2 cellular contexts compared by ENCODE assay signal in the genomic region with DNA sequence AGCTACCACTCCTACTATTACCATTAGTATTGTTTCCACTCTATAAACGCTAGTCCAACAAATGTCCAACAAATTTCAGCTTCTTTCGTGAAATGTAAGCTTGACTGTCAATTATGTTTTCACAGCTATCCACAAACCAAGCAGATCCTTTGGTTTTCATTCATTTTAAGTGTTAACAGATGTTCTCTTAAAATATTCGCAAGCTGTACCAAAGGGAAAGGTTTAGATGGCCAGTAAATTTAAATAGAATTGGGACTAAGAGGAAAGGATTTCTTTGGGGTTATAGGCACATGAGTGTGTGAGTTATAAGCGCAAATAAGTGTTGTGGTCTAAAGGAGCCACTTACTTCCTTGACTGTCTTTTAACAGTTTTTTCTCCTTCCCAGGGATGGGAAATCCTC.
TF ChIP-seq lines count a peak whose summit lies in the region.

No MANE protein-coding gene starts in this region.

TF ChIP-seq in A549, 52 proteins besides CTCF, POLR2A, EP300 and RAD21 (continued from another document):
- TF ChIP-seq, protein P1, sequence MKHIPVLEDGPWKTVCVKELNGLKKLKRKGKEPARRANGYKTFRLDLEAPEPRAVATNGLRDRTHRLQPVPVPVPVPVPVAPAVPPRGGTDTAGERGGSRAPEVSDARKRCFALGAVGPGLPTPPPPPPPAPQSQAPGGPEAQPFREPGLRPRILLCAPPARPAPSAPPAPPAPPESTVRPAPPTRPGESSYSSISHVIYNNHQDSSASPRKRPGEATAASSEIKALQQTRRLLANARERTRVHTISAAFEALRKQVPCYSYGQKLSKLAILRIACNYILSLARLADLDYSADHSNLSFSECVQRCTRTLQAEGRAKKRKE (CRISPR knock-in tag; IDR thresholded peaks at IDR 0.05; ENCODE audit: low read depth), result no peak
- TF ChIP-seq RCOR1 (IDR thresholded peaks at IDR 0.05; ENCODE audit: low read depth, low read length) (no peak), HOXB13 (CRISPR knock-in tag; IDR thresholded peaks at IDR 0.05; ENCODE audit: low read depth) (no peak), JUNB (IDR thresholded peaks at IDR 0.05) (no peak)
- TF ChIP-seq, protein P2, sequence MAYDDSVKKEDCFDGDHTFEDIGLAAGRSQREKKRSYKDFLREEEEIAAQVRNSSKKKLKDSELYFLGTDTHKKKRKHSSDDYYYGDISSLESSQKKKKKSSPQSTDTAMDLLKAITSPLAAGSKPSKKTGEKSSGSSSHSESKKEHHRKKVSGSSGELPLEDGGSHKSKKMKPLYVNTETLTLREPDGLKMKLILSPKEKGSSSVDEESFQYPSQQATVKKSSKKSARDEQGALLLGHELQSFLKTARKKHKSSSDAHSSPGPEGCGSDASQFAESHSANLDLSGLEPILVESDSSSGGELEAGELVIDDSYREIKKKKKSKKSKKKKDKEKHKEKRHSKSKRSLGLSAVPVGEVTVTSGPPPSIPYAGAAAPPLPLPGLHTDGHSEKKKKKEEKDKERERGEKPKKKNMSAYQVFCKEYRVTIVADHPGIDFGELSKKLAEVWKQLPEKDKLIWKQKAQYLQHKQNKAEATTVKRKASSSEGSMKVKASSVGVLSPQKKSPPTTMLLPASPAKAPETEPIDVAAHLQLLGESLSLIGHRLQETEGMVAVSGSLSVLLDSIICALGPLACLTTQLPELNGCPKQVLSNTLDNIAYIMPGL (CRISPR knock-in tag; IDR thresholded peaks at IDR 0.05; ENCODE audit: borderline replicate concordance), result no peak

TF ChIP-seq in GM23338, 12 proteins besides CTCF, POLR2A, EP300 and RAD21 (continued from another document):
- TF ChIP-seq, protein P3, sequence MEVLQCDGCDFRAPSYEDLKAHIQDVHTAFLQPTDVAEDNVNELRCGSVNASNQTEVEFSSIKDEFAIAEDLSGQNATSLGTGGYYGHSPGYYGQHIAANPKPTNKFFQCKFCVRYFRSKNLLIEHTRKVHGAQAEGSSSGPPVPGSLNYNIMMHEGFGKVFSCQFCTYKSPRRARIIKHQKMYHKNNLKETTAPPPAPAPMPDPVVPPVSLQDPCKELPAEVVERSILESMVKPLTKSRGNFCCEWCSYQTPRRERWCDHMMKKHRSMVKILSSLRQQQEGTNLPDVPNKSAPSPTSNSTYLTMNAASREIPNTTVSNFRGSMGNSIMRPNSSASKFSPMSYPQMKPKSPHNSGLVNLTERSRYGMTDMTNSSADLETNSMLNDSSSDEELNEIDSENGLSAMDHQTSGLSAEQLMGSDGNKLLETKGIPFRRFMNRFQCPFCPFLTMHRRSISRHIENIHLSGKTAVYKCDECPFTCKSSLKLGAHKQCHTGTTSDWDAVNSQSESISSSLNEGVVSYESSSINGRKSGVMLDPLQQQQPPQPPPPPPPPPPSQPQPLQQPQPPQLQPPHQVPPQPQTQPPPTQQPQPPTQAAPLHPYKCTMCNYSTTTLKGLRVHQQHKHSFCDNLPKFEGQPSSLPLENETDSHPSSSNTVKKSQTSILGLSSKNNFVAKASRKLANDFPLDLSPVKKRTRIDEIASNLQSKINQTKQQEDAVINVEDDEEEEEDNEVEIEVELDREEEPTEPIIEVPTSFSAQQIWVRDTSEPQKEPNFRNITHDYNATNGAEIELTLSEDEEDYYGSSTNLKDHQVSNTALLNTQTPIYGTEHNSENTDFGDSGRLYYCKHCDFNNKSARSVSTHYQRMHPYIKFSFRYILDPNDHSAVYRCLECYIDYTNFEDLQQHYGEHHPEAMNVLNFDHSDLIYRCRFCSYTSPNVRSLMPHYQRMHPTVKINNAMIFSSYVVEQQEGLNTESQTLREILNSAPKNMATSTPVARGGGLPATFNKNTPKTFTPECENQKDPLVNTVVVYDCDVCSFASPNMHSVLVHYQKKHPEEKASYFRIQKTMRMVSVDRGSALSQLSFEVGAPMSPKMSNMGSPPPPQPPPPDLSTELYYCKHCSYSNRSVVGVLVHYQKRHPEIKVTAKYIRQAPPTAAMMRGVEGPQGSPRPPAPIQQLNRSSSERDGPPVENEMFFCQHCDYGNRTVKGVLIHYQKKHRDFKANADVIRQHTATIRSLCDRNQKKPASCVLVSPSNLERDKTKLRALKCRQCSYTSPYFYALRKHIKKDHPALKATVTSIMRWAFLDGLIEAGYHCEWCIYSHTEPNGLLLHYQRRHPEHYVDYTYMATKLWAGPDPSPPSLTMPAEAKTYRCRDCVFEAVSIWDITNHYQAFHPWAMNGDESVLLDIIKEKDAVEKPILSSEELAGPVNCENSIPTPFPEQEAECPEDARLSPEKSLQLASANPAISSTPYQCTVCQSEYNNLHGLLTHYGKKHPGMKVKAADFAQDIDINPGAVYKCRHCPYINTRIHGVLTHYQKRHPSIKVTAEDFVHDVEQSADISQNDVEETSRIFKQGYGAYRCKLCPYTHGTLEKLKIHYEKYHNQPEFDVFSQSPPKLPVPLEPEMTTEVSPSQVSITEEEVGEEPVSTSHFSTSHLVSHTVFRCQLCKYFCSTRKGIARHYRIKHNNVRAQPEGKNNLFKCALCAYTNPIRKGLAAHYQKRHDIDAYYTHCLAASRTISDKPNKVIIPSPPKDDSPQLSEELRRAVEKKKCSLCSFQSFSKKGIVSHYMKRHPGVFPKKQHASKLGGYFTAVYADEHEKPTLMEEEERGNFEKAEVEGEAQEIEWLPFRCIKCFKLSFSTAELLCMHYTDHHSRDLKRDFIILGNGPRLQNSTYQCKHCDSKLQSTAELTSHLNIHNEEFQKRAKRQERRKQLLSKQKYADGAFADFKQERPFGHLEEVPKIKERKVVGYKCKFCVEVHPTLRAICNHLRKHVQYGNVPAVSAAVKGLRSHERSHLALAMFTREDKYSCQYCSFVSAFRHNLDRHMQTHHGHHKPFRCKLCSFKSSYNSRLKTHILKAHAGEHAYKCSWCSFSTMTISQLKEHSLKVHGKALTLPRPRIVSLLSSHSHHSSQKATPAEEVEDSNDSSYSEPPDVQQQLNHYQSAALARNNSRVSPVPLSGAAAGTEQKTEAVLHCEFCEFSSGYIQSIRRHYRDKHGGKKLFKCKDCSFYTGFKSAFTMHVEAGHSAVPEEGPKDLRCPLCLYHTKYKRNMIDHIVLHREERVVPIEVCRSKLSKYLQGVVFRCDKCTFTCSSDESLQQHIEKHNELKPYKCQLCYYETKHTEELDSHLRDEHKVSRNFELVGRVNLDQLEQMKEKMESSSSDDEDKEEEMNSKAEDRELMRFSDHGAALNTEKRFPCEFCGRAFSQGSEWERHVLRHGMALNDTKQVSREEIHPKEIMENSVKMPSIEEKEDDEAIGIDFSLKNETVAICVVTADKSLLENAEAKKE (CRISPR knock-in tag; IDR thresholded peaks at IDR 0.05), result no peak
- TF ChIP-seq, protein P4, sequence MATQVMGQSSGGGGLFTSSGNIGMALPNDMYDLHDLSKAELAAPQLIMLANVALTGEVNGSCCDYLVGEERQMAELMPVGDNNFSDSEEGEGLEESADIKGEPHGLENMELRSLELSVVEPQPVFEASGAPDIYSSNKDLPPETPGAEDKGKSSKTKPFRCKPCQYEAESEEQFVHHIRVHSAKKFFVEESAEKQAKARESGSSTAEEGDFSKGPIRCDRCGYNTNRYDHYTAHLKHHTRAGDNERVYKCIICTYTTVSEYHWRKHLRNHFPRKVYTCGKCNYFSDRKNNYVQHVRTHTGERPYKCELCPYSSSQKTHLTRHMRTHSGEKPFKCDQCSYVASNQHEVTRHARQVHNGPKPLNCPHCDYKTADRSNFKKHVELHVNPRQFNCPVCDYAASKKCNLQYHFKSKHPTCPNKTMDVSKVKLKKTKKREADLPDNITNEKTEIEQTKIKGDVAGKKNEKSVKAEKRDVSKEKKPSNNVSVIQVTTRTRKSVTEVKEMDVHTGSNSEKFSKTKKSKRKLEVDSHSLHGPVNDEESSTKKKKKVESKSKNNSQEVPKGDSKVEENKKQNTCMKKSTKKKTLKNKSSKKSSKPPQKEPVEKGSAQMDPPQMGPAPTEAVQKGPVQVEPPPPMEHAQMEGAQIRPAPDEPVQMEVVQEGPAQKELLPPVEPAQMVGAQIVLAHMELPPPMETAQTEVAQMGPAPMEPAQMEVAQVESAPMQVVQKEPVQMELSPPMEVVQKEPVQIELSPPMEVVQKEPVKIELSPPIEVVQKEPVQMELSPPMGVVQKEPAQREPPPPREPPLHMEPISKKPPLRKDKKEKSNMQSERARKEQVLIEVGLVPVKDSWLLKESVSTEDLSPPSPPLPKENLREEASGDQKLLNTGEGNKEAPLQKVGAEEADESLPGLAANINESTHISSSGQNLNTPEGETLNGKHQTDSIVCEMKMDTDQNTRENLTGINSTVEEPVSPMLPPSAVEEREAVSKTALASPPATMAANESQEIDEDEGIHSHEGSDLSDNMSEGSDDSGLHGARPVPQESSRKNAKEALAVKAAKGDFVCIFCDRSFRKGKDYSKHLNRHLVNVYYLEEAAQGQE (IDR thresholded peaks at IDR 0.05; ENCODE audit: unreplicated experiment), result no peak
- TF ChIP-seq ZNF114 (CRISPR knock-in tag; IDR thresholded peaks at IDR 0.05), result no peak
- TF ChIP-seq EZH2phosphoT487 (IDR thresholded peaks at IDR 0.05; ENCODE audit: unreplicated experiment), result no peak
- no peak for TF ChIP-seq ZNF331 (CRISPR knock-in tag; IDR thresholded peaks at IDR 0.05; ENCODE audit: low read depth)
- TF ChIP-seq EZH2 (IDR thresholded peaks at IDR 0.05; ENCODE audit: low read depth, unreplicated experiment), result no peak
- no peak for TF ChIP-seq NANOG (IDR thresholded peaks at IDR 0.05; ENCODE audit: borderline replicate concordance)
- no peak for TF ChIP-seq STAT1 (IDR thresholded peaks at IDR 0.05; ENCODE audit: unreplicated experiment)
- TF ChIP-seq CREB1 (CRISPR knock-in tag; IDR thresholded peaks at IDR 0.05; ENCODE audit: low read depth), result no peak
